Comparison of ENCODE assay signal across 8 cellular contexts in genomic region chr11:73184953-73185671, GRCh38. TPM values are rescaled to one million over a fixed set of nuclear protein-coding genes. Genes with fewer than 3 reads are reported as not detected.
DNase-seq lines count a peak whose midpoint lies in the region; ATAC-seq and TF ChIP-seq lines count a peak whose summit lies in the region.

No MANE protein-coding gene starts in this region.

- H3K36me3 ChIP-seq in GM23338 (ENCODE audit: insufficient read depth) (no peaks in the 10 kb centered on the region), lung (ENCODE audit: control insufficient read depth in 2 of 2, insufficient read depth in 2 of 2, low read length in 2 of 2) (no peaks in the 10 kb centered on the region)

- no peak overlapping the region for H3K4me3 Mint-ChIP-seq in GM23338

- 24 to 29% methylated on average over 18 of the region's 18 CpGs for WGBS in lung, 2 donors

- no peak overlapping the region for H3K27ac Mint-ChIP-seq in GM23338

- ATAC-seq in GM23338 (peak; percentile 86), lung (ENCODE audit: insufficient read depth, low FRiP score) (peak; percentile 83), HG03521 (IDR thresholded peaks at IDR 0.05; ENCODE audit: unreplicated experiment) (no peak)

- H3K9me2 ChIP-seq in GM23338 (ENCODE audit: insufficient read depth), result no peaks in the 10 kb centered on the region

- no peaks in the 10 kb centered on the region for H4K20me1 ChIP-seq in GM23338 (replicated peaks; ENCODE audit: insufficient read depth)

- H3F3A ChIP-seq in GM23338 (replicated peaks; ENCODE audit: low read depth), result no peaks in the 10 kb centered on the region

- no peaks in the 10 kb centered on the region for H3K4me1 ChIP-seq in GM23338 (ENCODE audit: insufficient read depth)
- H3K4me1 ChIP-seq in lung (ENCODE audit: control insufficient read depth in 2 of 2, insufficient read depth in 2 of 2, low read length in 2 of 2), result peaks cover 0 to 9% of the 10 kb centered on the region in 2 donors

- TF ChIP-seq CTCF in GM23338 (conservative IDR thresholded peaks at IDR 0.05; ENCODE audit: low read depth in 2 of 2) (peak; percentile 77 to 98), lung (IDR thresholded peaks at IDR 0.05; ENCODE audit: control extremely low read depth, extremely low read depth) (peak; percentile 78)

- H3K9me3 ChIP-seq in lung (ENCODE audit: control insufficient read depth in 2 of 2, insufficient read depth in 1 of 2, low read length in 1 of 2), result no peaks in the 10 kb centered on the region

- H3K9me3 Mint-ChIP-seq in GM23338, result no peaks in the 10 kb centered on the region

- H3K4me3 ChIP-seq in GM23338 (no peak overlapping the region), lung (no peak overlapping the region)

- H3K4me2 ChIP-seq in GM23338, result no peak overlapping the region

- DNase-seq in AML-193 (lab: John Stamatoyannopoulos, UW), result peak; percentile 87 to 88
- peak; percentile 76 for DNase-seq in GM23338 (ENCODE audit: low spot score)
- DNase-seq in NCI-H526 (lab: John Stamatoyannopoulos, UW), result peak; percentile 32 to 85
- DNase-seq in activated CD4-positive, alpha-beta T cell treated with anti-CD3 and anti-CD28 coated beads, Interleukin-2, amount 50 U/mL, for 4 hours, result peak; percentile 17 to 27
- DNase-seq in ecto neural progenitor cell (ENCODE audit: low spot score), result peak; percentile 77
- DNase-seq in lung (ENCODE audit: low spot score), result peak; percentile 76
- DNase-seq in stimulated activated CD8-positive, alpha-beta memory T cell treated with anti-CD3 and anti-CD28 coated beads, Interleukin-15, amount 100 ng/mL, for 24 hours (ENCODE audit: low read depth), result peak; percentile 13

- H3K27me3 Mint-ChIP-seq in GM23338 (ENCODE audit: insufficient read depth, low read depth, poor library complexity), result peaks cover 10% of the 10 kb centered on the region

- H3K27me3 ChIP-seq in GM23338 (ENCODE audit: insufficient read depth) (no peaks in the 10 kb centered on the region), lung (ENCODE audit: control insufficient read depth, insufficient read depth) (no peaks in the 10 kb centered on the region)

- no peaks in the 10 kb centered on the region for H3K36me3 Mint-ChIP-seq in GM23338 (ENCODE audit: low read depth)

- no peak overlapping the region for H3K27ac ChIP-seq in GM23338 (ENCODE audit: low read depth)
- H3K27ac ChIP-seq in lung (ENCODE audit: low read depth in 1 of 2, low read length in 1 of 2), result peak overlapping the region in 1 of 2 donors; percentile 4

- H2AFZ ChIP-seq in GM23338, result peak overlapping the region; percentile 83

- no peaks in the 10 kb centered on the region for H3K79me2 ChIP-seq in GM23338 (replicated peaks; ENCODE audit: insufficient read depth)

- peaks cover 11% of the 10 kb centered on the region; the same call in 2 of the 3 replicates for H3K4me1 Mint-ChIP-seq in GM23338

TF ChIP-seq in GM23338, 12 proteins besides CTCF, POLR2A, EP300 and RAD21:
- TF ChIP-seq ZNF462 (CRISPR knock-in tag; IDR thresholded peaks at IDR 0.05), result peak; percentile 64; the same call in 1 of the 2 replicates
- no peak for TF ChIP-seq STAT1 (IDR thresholded peaks at IDR 0.05; ENCODE audit: unreplicated experiment)

RNA-seq across cellular contexts. Expression of gene P2RY2, which starts 33.0 kb away (rescaled TPM):
- total RNA-seq in GM23338 (2014; rRNA removed; shearing (Covaris generic)), result 0.85 and 1.6 TPM in 2 replicates
- polyA plus RNA-seq in GM23338 (2016; fragmentation: Nextera tagmentation; extraction: Ambion mirVana) (0.40 and 0.63 TPM in 2 replicates), lung (1 to 10 TPM; 3.1 to 9.1 TPM)
- 10 to 100 TPM in 1 of 2 donors, 1 to 10 TPM in 1; 3.8 to 13.0 TPM for total RNA-seq in lung

RNA-seq across cellular contexts. Expression of gene FCHSD2, which starts 43.0 kb away (rescaled TPM):
- total RNA-seq in GM23338 (2014; rRNA removed; shearing (Covaris generic)), result 3.3 and 5.2 TPM in 2 replicates
- polyA plus RNA-seq in GM23338 (2016; fragmentation: Nextera tagmentation; extraction: Ambion mirVana) (3.5 and 3.6 TPM in 2 replicates), lung (10 to 100 TPM; 14.7 to 24.2 TPM)
- total RNA-seq in lung, result 10 to 100 TPM; 41.0 to 41.6 TPM

Comparison
In these comparisons a context has a peak if more than half of its experiments do, and no peak if none do; other contexts are left out.
1. DNase-seq: peak in every context shown above with its lines; median percentile 88 in AML-193; 77 in ecto neural progenitor cell; 76 in GM23338; 76 in lung; 58 in NCI-H526; 22 in activated CD4-positive, alpha-beta T cell treated with anti-CD3 and anti-CD28 coated beads, Interleukin-2, amount 50 U/mL, for 4 hours; 13 in stimulated activated CD8-positive, alpha-beta memory T cell treated with anti-CD3 and anti-CD28 coated beads, Interleukin-15, amount 100 ng/mL, for 24 hours.